ENCODE assay signal across 14 cellular contexts in genomic region chr17:13478326-13478830, GRCh38.
A peak's percentile ranks its signal among the peaks of the same experiment; 100 is the strongest.
DNase-seq lines count a peak whose midpoint lies in the region; ATAC-seq and TF ChIP-seq lines count a peak whose summit lies in the region.
"Had no signal": no experiment of that assay in that cellular context is flagged by ENCODE, and none has a peak within 500 bp of the region (broad histone marks: within the 10 kb centered on the region; RNA-seq: fewer than 3 reads in every experiment).

No MANE protein-coding gene starts in this region.

- no peak overlapping the region for H4K5ac ChIP-seq in IMR-90 (ENCODE audit: low read depth, low read length)

- H3K79me1 ChIP-seq in IMR-90 (ENCODE audit: low read depth in 1 of 2, low read length in 2 of 2) = no peaks in the 10 kb centered on the region

- H3K4me1 ChIP-seq in IMR-90 (ENCODE audit: control insufficient read depth, insufficient read depth, low read length) (peaks cover 6% of the 10 kb centered on the region), hepatocyte (ENCODE audit: insufficient read depth) (peaks cover 15% of the 10 kb centered on the region), right lobe of liver (no peaks in the 10 kb centered on the region)
- H3K4me1 ChIP-seq: HAP-1 had no signal

- WGBS in IMR-90 (ENCODE audit: extremely low coverage in 2 of 2, insufficient read length in 1 of 2), 2 experiments = no CpG with 5 or more reads among the region's 2 CpGs
- WGBS in hepatocyte (ENCODE audit: low lambda C conversion rate, missing lambda C conversion rate) = 71% methylated on average over 2 of the region's 2 CpGs
- 50% methylated on average over 2 of the region's 2 CpGs for WGBS in right lobe of liver (ENCODE audit: insufficient coverage, low coverage, low lambda C conversion rate, missing lambda C conversion rate)

- TF ChIP-seq POLR2A in IMR-90 (IDR thresholded peaks at IDR 0.05; ENCODE audit: low read depth, low read length) = no peak
- TF ChIP-seq POLR2A in right lobe of liver (IDR thresholded peaks at IDR 0.05) = no peak

- H3K27me3 ChIP-seq in IMR-90 (ENCODE audit: control insufficient read depth, insufficient read depth, low read length) = no peaks in the 10 kb centered on the region
- no peaks in the 10 kb centered on the region for H3K27me3 ChIP-seq in hepatocyte
- no peaks in the 10 kb centered on the region for H3K27me3 ChIP-seq in right lobe of liver

- H3K27me3 Mint-ChIP-seq in activated CD4-positive, alpha-beta T cell treated with anti-CD3 and anti-CD28 coated beads, Interleukin-2, amount 10 ng/mL, durations not matched to agents 24 days and 14 days = no peaks in the 10 kb centered on the region
- H3K27me3 Mint-ChIP-seq: CD4-positive, alpha-beta T cell had no signal

- H2BK15ac ChIP-seq in IMR-90 (ENCODE audit: low read depth, low read length) = no peak overlapping the region

- BruUV-seq in IMR-90 (replicated peaks; lab: Mats Ljungman, UMichigan) = no TSS peak

- no peak overlapping the region for H2BK5ac ChIP-seq in IMR-90 (ENCODE audit: low read depth, low read length, poor library complexity, severe bottlenecking)

- H3K23ac ChIP-seq in IMR-90 (ENCODE audit: low read depth, low read length) = no peak overlapping the region

- H3K56ac ChIP-seq in IMR-90 (ENCODE audit: extremely low read depth, insufficient read depth, low read length) = no peak overlapping the region

- dilution Hi-C loops in IMR-90 (cut with HindIII; ENCODE audit: low sequenced_read_pairs, unreplicated experiment) = no loop called here

- H3K36me3 ChIP-seq in IMR-90 (ENCODE audit: control insufficient read depth, insufficient read depth, low read length) = no peaks in the 10 kb centered on the region
- no peaks in the 10 kb centered on the region for H3K36me3 ChIP-seq in hepatocyte (replicated peaks; ENCODE audit: insufficient read depth, low read depth)
- H3K36me3 ChIP-seq in right lobe of liver = no peaks in the 10 kb centered on the region
- H3K36me3 ChIP-seq: HAP-1 had no signal

- ATAC-seq in IMR-90 (ENCODE audit: low read depth) = no peak
- ATAC-seq in HG03159 (IDR thresholded peaks at IDR 0.05; ENCODE audit: unreplicated experiment) = no peak
- no peak for ATAC-seq in right lobe of liver
- ATAC-seq: GM12878 had no signal

- H4K91ac ChIP-seq in IMR-90 (ENCODE audit: insufficient read depth, low read depth, low read length) = no peak overlapping the region

- no peak overlapping the region for H3K9ac ChIP-seq in IMR-90 (ENCODE audit: low read depth, low read length)

- H4K20me1 ChIP-seq in IMR-90 (ENCODE audit: insufficient read depth, low read length) = no peaks in the 10 kb centered on the region
- H4K20me1 ChIP-seq in hepatocyte (ENCODE audit: insufficient read depth, poor library complexity, severe bottlenecking) = no peaks in the 10 kb centered on the region

- H3K4me1 Mint-ChIP-seq in activated CD4-positive, alpha-beta T cell treated with anti-CD3 and anti-CD28 coated beads, Interleukin-2, amount 10 ng/mL, durations not matched to agents 24 days and 14 days = no peaks in the 10 kb centered on the region

- in situ Hi-C loops in IMR-90 (cut with MboI; ENCODE audit: low sequenced_read_pairs) = no loop called here

- CTCF ChIA-PET in IMR-90 (lab: Yijun Ruan, JAX) = interaction anchor here (1.2 kb wide), 1 partner anchor 13 kb away, joined by 3 read pairs; no protein-coding TSS in a partner anchor

- H3K27ac Mint-ChIP-seq in activated CD4-positive, alpha-beta T cell treated with anti-CD3 and anti-CD28 coated beads, Interleukin-2, amount 10 ng/mL, durations not matched to agents 24 days and 14 days = no peak overlapping the region
- H3K27ac Mint-ChIP-seq: CD4-positive, alpha-beta T cell had no signal

- peak overlapping the region; percentile 54; the same call in 1 of the 2 replicates for H3K18ac ChIP-seq in IMR-90 (ENCODE audit: low read depth, low read length)

- H3K4me2 ChIP-seq in IMR-90 (ENCODE audit: low read depth, low read length) (no peak overlapping the region), hepatocyte (no peak overlapping the region)

- no peak overlapping the region for H2AK9ac ChIP-seq in IMR-90 (replicated peaks; ENCODE audit: low read depth, low read length, poor library complexity)

- H2BK120ac ChIP-seq in IMR-90 (ENCODE audit: low read depth, low read length) = no peak overlapping the region

- no peak overlapping the region for H3K4ac ChIP-seq in IMR-90 (ENCODE audit: low read depth, low read length)

- H3K9me3 ChIP-seq in IMR-90 (ENCODE audit: control insufficient read depth, insufficient read depth, low read length) (peaks cover 10% of the 10 kb centered on the region), hepatocyte (ENCODE audit: low read depth) (no peaks in the 10 kb centered on the region), right lobe of liver (no peaks in the 10 kb centered on the region)

- no peak overlapping the region for H2BK20ac ChIP-seq in IMR-90 (ENCODE audit: low read depth, low read length)

- H3K27ac ChIP-seq in IMR-90 (ENCODE audit: insufficient read depth, low read length) = no peak overlapping the region
- peak overlapping the region; percentile 79 for H3K27ac ChIP-seq in hepatocyte
- H3K27ac ChIP-seq in right lobe of liver = no peak overlapping the region

- peak; percentile 5 for DNase-seq in activated CD4-positive, alpha-beta T cell treated with anti-CD3 and anti-CD28 coated beads, Interleukin-2, amount 10 ng/mL, durations not matched to agents 24 days and 14 days
- no peak for DNase-seq in activated CD4-positive, alpha-beta T cell treated with anti-CD3 and anti-CD28 coated beads for 1 hour
- DNase-seq in IMR-90 = no peak
- DNase-seq in hepatocyte (ENCODE audit: low spot score) = no peak
- DNase-seq in activated naive CD4-positive, alpha-beta T cell treated with Interleukin-2 at 50 U/mL for 16 hours = no peak
- no peak for DNase-seq in right lobe of liver
- DNase-seq: 8988T; C1 segment of cervical spinal cord; Calu3; CD4-positive, alpha-beta T cell; DMS 273 treated with DMSO at 0.1 percent for 48 hours had no signal

- H2AFZ ChIP-seq in IMR-90 (replicated peaks; ENCODE audit: low read length, poor library complexity) (no peak overlapping the region), hepatocyte (no peak overlapping the region)

- H4K8ac ChIP-seq in IMR-90 (ENCODE audit: low read depth in 2 of 2, low read length in 2 of 2) = no peak overlapping the region

- intact Hi-C loops in activated CD4-positive, alpha-beta T cell treated with anti-CD3 and anti-CD28 coated beads, Interleukin-2, amount 10 ng/mL, durations not matched to agents 24 days and 14 days (cut with micrococcal nuclease) = no loop called here
- intact Hi-C loops in IMR-90 (cut with micrococcal nuclease) = no loop called here
- intact Hi-C loops in right lobe of liver (cut with DNase I) = no loop called here

- H3K9me1 ChIP-seq in IMR-90 (ENCODE audit: insufficient read depth, low read length) = no peaks in the 10 kb centered on the region

- no peaks in the 10 kb centered on the region for H3K9me2 ChIP-seq in hepatocyte (replicated peaks; ENCODE audit: insufficient read depth)

- H2AK5ac ChIP-seq in IMR-90 (ENCODE audit: low read depth, low read length) = no peak overlapping the region

- H3K4me3 ChIP-seq in IMR-90 (ENCODE audit: insufficient read depth, low read depth, low read length) (no peak overlapping the region), hepatocyte (no peak overlapping the region), right lobe of liver (no peak overlapping the region)
- H3K4me3 ChIP-seq: GM12878, HAP-1 had no signal

- TF ChIP-seq CTCF in IMR-90 (conservative IDR thresholded peaks at IDR 0.05; ENCODE audit: low read depth, low read length) (no peak), hepatocyte (IDR thresholded peaks at IDR 0.05; ENCODE audit: poor library complexity) (no peak), right lobe of liver (IDR thresholded peaks at IDR 0.05) (no peak)

- no peaks in the 10 kb centered on the region for H3K79me2 ChIP-seq in hepatocyte

- POLR2A ChIA-PET in IMR-90 (lab: Charles Lee; ENCODE audit: unreplicated experiment) = no interaction called here

- H3K36me3 Mint-ChIP-seq in activated CD4-positive, alpha-beta T cell treated with anti-CD3 and anti-CD28 coated beads, Interleukin-2, amount 10 ng/mL, durations not matched to agents 24 days and 14 days (ENCODE audit: low read depth) = no peaks in the 10 kb centered on the region

- H3K14ac ChIP-seq in IMR-90 (replicated peaks; ENCODE audit: low read depth, low read length) = no peak overlapping the region

- no peak for TF ChIP-seq RAD21 in IMR-90 (IDR thresholded peaks at IDR 0.05; ENCODE audit: low read length)

- no peak overlapping the region for H3K4me3 Mint-ChIP-seq in activated CD4-positive, alpha-beta T cell treated with anti-CD3 and anti-CD28 coated beads, Interleukin-2, amount 10 ng/mL, durations not matched to agents 24 days and 14 days
- H3K4me3 Mint-ChIP-seq: CD4-positive, alpha-beta T cell had no signal

- H3K9me3 Mint-ChIP-seq in activated CD4-positive, alpha-beta T cell treated with anti-CD3 and anti-CD28 coated beads, Interleukin-2, amount 10 ng/mL, durations not matched to agents 24 days and 14 days = peaks cover 8% of the 10 kb centered on the region

TF ChIP-seq in IMR-90, 13 proteins besides CTCF, POLR2A, EP300 and RAD21:
- TF ChIP-seq MXI1 (IDR thresholded peaks at IDR 0.05; ENCODE audit: borderline replicate concordance, low read depth, low read length) (no peak), SMC3 (IDR thresholded peaks at IDR 0.05; ENCODE audit: low read depth, low read length) (no peak), CEBPB (IDR thresholded peaks at IDR 0.05; ENCODE audit: low read depth, low read length) (no peak), RFX5 (IDR thresholded peaks at IDR 0.05; ENCODE audit: low read depth, low read length) (no peak), USF2 (IDR thresholded peaks at IDR 0.05; ENCODE audit: low read depth, low read length) (no peak), MAZ (IDR thresholded peaks at IDR 0.05; ENCODE audit: borderline replicate concordance, low read depth, low read length) (no peak), FOS (IDR thresholded peaks at IDR 0.05; ENCODE audit: low read depth, low read length) (no peak)
